Comparison of ENCODE assay signal across 14 cellular contexts in the genomic region with DNA sequence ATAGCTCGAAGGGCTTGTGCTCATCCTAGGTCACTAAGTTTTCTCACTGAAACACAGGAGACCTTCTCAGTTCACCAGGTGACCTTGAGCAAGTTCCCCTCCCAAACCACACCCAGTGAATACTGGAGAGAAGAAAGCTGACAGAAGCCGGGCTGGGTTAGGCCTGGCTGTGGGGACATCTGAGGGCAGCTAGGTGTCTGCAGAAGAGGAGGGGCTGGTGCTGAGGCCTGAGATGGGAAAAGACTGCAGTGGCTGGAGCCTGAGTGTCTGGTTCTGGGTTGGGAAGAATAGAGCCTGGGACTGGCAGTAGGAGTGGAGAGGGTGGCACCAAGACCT. TPM values are rescaled to one million over a fixed set of nuclear protein-coding genes. Genes with fewer than 3 reads are reported as not detected.
DNase-seq lines count a peak whose midpoint lies in the region; ATAC-seq and TF ChIP-seq lines count a peak whose summit lies in the region.
"Had no signal": no experiment of that assay in that cellular context is flagged by ENCODE, and none has a peak within 500 bp of the region (broad histone marks: within the 10 kb centered on the region; RNA-seq: fewer than 3 reads in every experiment).

No MANE protein-coding gene starts in this region.

- no peaks in the 10 kb centered on the region for H3K9me3 ChIP-seq in cardiac muscle cell (ENCODE audit: low read depth)
- H3K9me3 ChIP-seq: testis had no signal

- no peaks in the 10 kb centered on the region for H3K36me3 Mint-ChIP-seq in neural crest cell (ENCODE audit: low read depth)
- H3K36me3 Mint-ChIP-seq: immature natural killer cell; naive thymus-derived CD4-positive, alpha-beta T cell had no signal

- peak overlapping the region; percentile 14 to 42 for H3K27ac Mint-ChIP-seq in stimulated activated naive CD8-positive, alpha-beta T cell treated with anti-CD3 and anti-CD28 coated beads, Interleukin-15, amount 100 ng/mL, for 72 hours
- H3K27ac Mint-ChIP-seq in neural crest cell (ENCODE audit: unreplicated experiment) = peak overlapping the region; percentile 60
- H3K27ac Mint-ChIP-seq: activated CD4-positive, alpha-beta T cell treated with anti-CD3 and anti-CD28 coated beads for 36 hours; activated T-cell treated with anti-CD3 and anti-CD28 coated beads, Interleukin-2, amount 50 U/mL, for 72 hours; immature natural killer cell had no signal

- H3K27me3 Mint-ChIP-seq in stimulated activated naive CD8-positive, alpha-beta T cell treated with anti-CD3 and anti-CD28 coated beads, Interleukin-15, amount 100 ng/mL, for 72 hours = no peaks in the 10 kb centered on the region
- H3K27me3 Mint-ChIP-seq in neural crest cell (ENCODE audit: low read depth) = no peaks in the 10 kb centered on the region
- H3K27me3 Mint-ChIP-seq: activated CD4-positive, alpha-beta T cell treated with anti-CD3 and anti-CD28 coated beads for 36 hours; naive thymus-derived CD4-positive, alpha-beta T cell had no signal

- peaks cover 2% of the 10 kb centered on the region for H3K4me1 Mint-ChIP-seq in stimulated activated naive CD8-positive, alpha-beta T cell treated with anti-CD3 and anti-CD28 coated beads, Interleukin-15, amount 100 ng/mL, for 72 hours
- H3K4me1 Mint-ChIP-seq in neural crest cell = peaks cover 11% of the 10 kb centered on the region
- H3K4me1 Mint-ChIP-seq: activated CD4-positive, alpha-beta T cell treated with anti-CD3 and anti-CD28 coated beads for 36 hours; immature natural killer cell had no signal

- TF ChIP-seq CTCF in cardiac muscle cell (IDR thresholded peaks at IDR 0.05; ENCODE audit: low read depth, low read length) (no peak), neural crest cell (conservative IDR thresholded peaks at IDR 0.05) (no peak)

- H3K4me1 ChIP-seq in cardiac muscle cell (ENCODE audit: low read depth) = peaks cover 46% of the 10 kb centered on the region

- peak overlapping the region; percentile 81 for H3K27ac ChIP-seq in cardiac muscle cell
- H3K27ac ChIP-seq: testis had no signal

- no peaks in the 10 kb centered on the region for H3K27me3 ChIP-seq in cardiac muscle cell
- H3K27me3 ChIP-seq: testis had no signal

- no peak for DNase-seq in stimulated activated naive CD8-positive, alpha-beta T cell treated with anti-CD3 and anti-CD28 coated beads, Interleukin-15, amount 100 ng/mL, for 72 hours
- no peak for DNase-seq in stimulated activated naive CD8-positive, alpha-beta T cell treated with anti-CD3 and anti-CD28 coated beads, Interleukin-15, Interleukin-2, amounts not matched to agents 100 U/mL and 50 U/mL, for 24 hours
- DNase-seq in cardiac muscle cell (ENCODE audit: low read depth in 1 of 2, low spot score in 1 of 2) (no peak), neural crest cell (ENCODE audit: low read depth, low spot score) (no peak), midbrain (lab: John Stamatoyannopoulos, UW) (no peak)
- no peak for DNase-seq in effector CD4-positive, alpha-beta T cell
- DNase-seq: activated CD4-positive, alpha-beta T cell treated with anti-CD3 and anti-CD28 coated beads for 36 hours; activated T-cell treated with anti-CD3 and anti-CD28 coated beads, Interleukin-2, amount 50 U/mL, for 72 hours; immature natural killer cell; naive thymus-derived CD4-positive, alpha-beta T cell; T-helper 1 cell had no signal

- no peak for ATAC-seq in stimulated activated naive CD8-positive, alpha-beta T cell treated with anti-CD3 and anti-CD28 coated beads, Interleukin-15, amount 100 ng/mL, for 72 hours
- ATAC-seq in stimulated activated naive CD8-positive, alpha-beta T cell treated with anti-CD3 and anti-CD28 coated beads, Interleukin-15, Interleukin-2, amounts not matched to agents 100 U/mL and 50 U/mL, for 24 hours = no peak
- no peak for ATAC-seq in HG02970 (IDR thresholded peaks at IDR 0.05; ENCODE audit: low FRiP score, unreplicated experiment)
- no peak for ATAC-seq in GM21526 (IDR thresholded peaks at IDR 0.05; ENCODE audit: low FRiP score, unreplicated experiment)
- ATAC-seq: activated CD4-positive, alpha-beta T cell treated with anti-CD3 and anti-CD28 coated beads for 36 hours; activated T-cell treated with anti-CD3 and anti-CD28 coated beads, Interleukin-2, amount 50 U/mL, for 72 hours; naive thymus-derived CD4-positive, alpha-beta T cell had no signal

- no peaks in the 10 kb centered on the region for H3K9me3 Mint-ChIP-seq in stimulated activated naive CD8-positive, alpha-beta T cell treated with anti-CD3 and anti-CD28 coated beads, Interleukin-15, amount 100 ng/mL, for 72 hours
- no peaks in the 10 kb centered on the region for H3K9me3 Mint-ChIP-seq in neural crest cell
- H3K9me3 Mint-ChIP-seq: activated T-cell treated with anti-CD3 and anti-CD28 coated beads, Interleukin-2, amount 50 U/mL, for 72 hours; immature natural killer cell had no signal

- H3K4me3 Mint-ChIP-seq in stimulated activated naive CD8-positive, alpha-beta T cell treated with anti-CD3 and anti-CD28 coated beads, Interleukin-15, amount 100 ng/mL, for 72 hours = no peak overlapping the region
- no peak overlapping the region for H3K4me3 Mint-ChIP-seq in neural crest cell
- H3K4me3 Mint-ChIP-seq: activated CD4-positive, alpha-beta T cell treated with anti-CD3 and anti-CD28 coated beads for 36 hours; activated T-cell treated with anti-CD3 and anti-CD28 coated beads, Interleukin-2, amount 50 U/mL, for 72 hours; immature natural killer cell; naive thymus-derived CD4-positive, alpha-beta T cell had no signal

- H3K36me3 ChIP-seq in cardiac muscle cell = no peaks in the 10 kb centered on the region

- H3K4me3 ChIP-seq in cardiac muscle cell = no peak overlapping the region

RNA-seq across cellular contexts. Expression of a gene that starts 0.6 kb away (rescaled TPM):
- total RNA-seq in cardiac muscle cell (19.8 and 25.9 TPM in 2 replicates), neural crest cell (4.5 and 4.7 TPM in 2 replicates)
- 21.9 and 26.0 TPM in 2 replicates for polyA plus RNA-seq in cardiac muscle cell
- polyA plus RNA-seq: immature natural killer cell; naive thymus-derived CD4-positive, alpha-beta T cell had no signal

RNA-seq across cellular contexts. Expression of a gene that starts 14.8 kb away (rescaled TPM):
- 88.8 and 111 TPM in 2 replicates for total RNA-seq in cardiac muscle cell
- polyA plus RNA-seq in cardiac muscle cell = 84.0 and 97.4 TPM in 2 replicates
- total RNA-seq in neural crest cell = 9.1 and 10.1 TPM in 2 replicates

RNA-seq across cellular contexts. Expression of a gene that starts 18.1 kb away (rescaled TPM):
- 1.1 and 10.0 TPM in 2 replicates for total RNA-seq in cardiac muscle cell
- 7.3 TPM in 1 of 2 replicates, not detected in the other for polyA plus RNA-seq in cardiac muscle cell
- total RNA-seq in neural crest cell = 24.3 and 24.7 TPM in 2 replicates
- total RNA-seq: activated CD4-positive, alpha-beta T cell treated with anti-CD3 and anti-CD28 coated beads for 36 hours; activated T-cell treated with anti-CD3 and anti-CD28 coated beads, Interleukin-2, amount 50 U/mL, for 72 hours; naive thymus-derived CD4-positive, alpha-beta T cell had no signal
- polyA plus RNA-seq: immature natural killer cell; naive thymus-derived CD4-positive, alpha-beta T cell had no signal

RNA-seq across cellular contexts. Expression of a gene that starts 37.8 kb away (rescaled TPM):
- 20.5 and 26.9 TPM in 2 replicates for total RNA-seq in cardiac muscle cell
- 30.1 and 30.3 TPM in 2 replicates for polyA plus RNA-seq in cardiac muscle cell
- 31.7 and 33.8 TPM in 2 replicates for total RNA-seq in neural crest cell

RNA-seq across cellular contexts. Expression of a gene that starts 41.0 kb away (rescaled TPM):
- 29.0 and 72.0 TPM in 2 replicates for total RNA-seq in cardiac muscle cell
- 33.9 and 54.0 TPM in 2 replicates for polyA plus RNA-seq in cardiac muscle cell
- 53.8 and 55.0 TPM in 2 replicates for total RNA-seq in neural crest cell
